ENCODE assay signal across 8 cellular contexts in the genomic region with DNA sequence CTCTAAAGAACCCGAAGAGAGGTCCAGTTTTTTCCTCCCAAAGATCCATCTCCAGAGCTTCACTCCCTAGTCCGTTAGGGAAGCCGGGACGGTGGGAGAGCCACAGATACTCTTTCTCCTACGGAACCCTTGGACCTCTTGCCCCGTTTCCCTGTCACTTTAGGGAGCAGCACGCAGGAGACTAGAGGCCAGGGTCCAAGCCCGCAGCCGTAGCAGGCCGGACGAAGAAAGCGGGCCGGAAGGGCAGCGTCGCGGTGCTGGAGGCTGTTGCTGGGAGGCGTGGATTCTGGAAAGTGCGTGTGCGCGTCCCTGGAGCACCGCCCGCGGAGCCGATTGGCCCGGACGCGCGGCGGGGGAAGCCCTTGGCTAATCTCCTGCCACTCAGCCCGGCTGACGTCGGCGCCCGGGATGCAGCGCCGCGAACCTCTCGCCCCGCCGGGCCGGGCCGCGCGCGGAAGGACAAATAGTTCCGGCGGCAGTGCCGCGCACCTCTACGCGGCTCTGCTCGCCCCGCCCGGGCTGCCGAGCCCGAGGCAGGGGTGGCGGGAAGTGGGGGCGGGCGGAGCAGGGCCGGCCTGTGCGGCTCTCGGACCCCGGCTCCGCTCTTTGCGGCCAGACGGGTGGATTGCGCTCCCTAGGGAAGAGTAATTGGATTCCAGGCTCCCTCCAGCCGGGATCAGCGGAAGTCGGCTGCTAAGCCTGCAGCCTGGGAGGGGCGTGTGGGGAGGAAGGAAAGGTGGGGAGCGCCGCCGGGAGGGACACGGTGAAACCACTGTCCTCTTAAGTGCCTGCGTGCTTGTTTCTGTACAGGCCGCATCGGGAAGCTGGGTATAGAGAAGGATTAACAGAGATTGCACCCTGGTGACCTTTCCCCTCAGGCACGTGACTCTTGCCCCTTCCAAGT. TPM values are rescaled to one million over a fixed set of nuclear protein-coding genes. Genes with fewer than 3 reads are reported as not detected.
DNase-seq lines count a peak whose midpoint lies in the region; ATAC-seq, FAIRE-seq and TF ChIP-seq lines count a peak whose summit lies in the region.

No MANE protein-coding gene starts in this region.

- TF ChIP-seq POLR2A in GM12892 (IDR thresholded peaks at IDR 0.05; ENCODE audit: low read depth, low read length) (peak; percentile 89), adrenal gland (IDR thresholded peaks at IDR 0.05) (peak; percentile 76 to 90)

- no peaks in the 10 kb centered on the region for H3K27me3 ChIP-seq in adrenal gland

- H3K27ac ChIP-seq in adrenal gland, result peak overlapping the region; percentile 92 to 98 (median 97)

- H3K4me3 Mint-ChIP-seq in type B pancreatic cell, result peak overlapping the region; percentile 93

- H3K36me3 Mint-ChIP-seq in type B pancreatic cell, result peaks cover 10% of the 10 kb centered on the region

- 0% methylated on average over 23 to 79 of the region's 79 CpGs for WGBS in adrenal gland, 4 donors

- H3K4me3 ChIP-seq in adrenal gland, result peak overlapping the region; percentile 27 to 64 (median 39)

- peak in 1 of 6 experiments; percentile 20 for TF ChIP-seq CTCF in adrenal gland (IDR thresholded peaks at IDR 0.05)
- peak; percentile 24 for TF ChIP-seq CTCF in type B pancreatic cell (conservative IDR thresholded peaks at IDR 0.05)

- H3K36me3 ChIP-seq in adrenal gland (replicated peaks in 1 of 2), result no peaks in the 10 kb centered on the region

- ATAC-seq in HG02763 (IDR thresholded peaks at IDR 0.05; ENCODE audit: unreplicated experiment), result peak; percentile 81
- peak; percentile 98 for ATAC-seq in left cardiac atrium

- peak; percentile 69 for DNase-seq in GM12892 (ENCODE audit: insufficient read length)
- peak; percentile 91 to 99 (median 99) for DNase-seq in NCI-H1417 (lab: John Stamatoyannopoulos, UW)
- DNase-seq in T follicular helper cell (ENCODE audit: low read depth), result peak; percentile 72
- peak; percentile 94 to 97 (median 96) for DNase-seq in adrenal gland
- peak; percentile 96 for DNase-seq in left cardiac atrium
- peak; percentile 86 to 99 (median 93) for DNase-seq in posterior cingulate gyrus
- DNase-seq in type B pancreatic cell (ENCODE audit: extremely low spot score, unreplicated experiment), result peak; percentile 94

- H3K4me1 Mint-ChIP-seq in type B pancreatic cell (ENCODE audit: unreplicated experiment), result peaks cover 32% of the 10 kb centered on the region

- H3K27ac Mint-ChIP-seq in type B pancreatic cell, result peak overlapping the region; percentile 92

- peaks cover 6 to 18% of the 10 kb centered on the region in 2 donors for H3K4me1 ChIP-seq in adrenal gland (replicated peaks in 1 of 2)

- H3K27me3 Mint-ChIP-seq in type B pancreatic cell, result no peaks in the 10 kb centered on the region

- peak; percentile 92 for FAIRE-seq in GM12892 (lab: Jason Lieb, UNC)

- intact Hi-C loops in adrenal gland (cut with DNase I), result loop anchor here in 1 of 2 donors (10.0 kb wide), 1 partner anchor 392 kb away; no protein-coding TSS in a partner anchor
- intact Hi-C loops in left cardiac atrium (cut with DNase I), result loop anchor here in 1 of 2 donors (1.0 kb wide), 1 partner anchor 31 kb away; a partner anchor contains a TSS
- intact Hi-C loops in posterior cingulate gyrus (cut with DNase I), result loop anchor here (1.0 to 10.0 kb wide), 3 partner anchors 31 to 418 kb away; a partner anchor contains a TSS

- no peaks in the 10 kb centered on the region for H3K9me3 ChIP-seq in adrenal gland (replicated peaks in 1 of 3)

- H3K9me3 Mint-ChIP-seq in type B pancreatic cell, result no peaks in the 10 kb centered on the region

RNA-seq across cellular contexts. Expression of a gene that starts 31.3 kb away (rescaled TPM):
- 32.6 TPM for polyA plus RNA-seq in GM12892 (2012; ENCODE audit: missing spikeins)
- 100 to 1,000 TPM in 2 of 8 donors, 10 to 100 TPM in 6; 51.6 to 121 (median 88.2) TPM for total RNA-seq in adrenal gland
- 10 to 100 TPM in 2 of 3 donors, 1 to 10 TPM in 1; 7.6 to 59.3 (median 13.5) TPM for polyA plus RNA-seq in adrenal gland
- total RNA-seq in left cardiac atrium, result 10 to 100 TPM; 44.0 to 53.9 TPM
- 74.9 and 153 TPM in 2 replicates for total RNA-seq in type B pancreatic cell (ENCODE audit: low replicate concordance)

Comparison
In these comparisons a context has a peak if more than half of its experiments do, and no peak if none do; other contexts are left out.
1. Peak in every context shown above with its lines: DNase-seq, ATAC-seq, H3K4me3 ChIP-seq and H3K27ac ChIP-seq.